Comparison of ENCODE assay signal across 18 cellular contexts in genomic region chr9:18274693-18275092, GRCh38.
DNase-seq lines count a peak whose midpoint lies in the region; ATAC-seq and TF ChIP-seq lines count a peak whose summit lies in the region.
"Had no signal": no experiment of that assay in that cellular context is flagged by ENCODE, and none has a peak within 500 bp of the region (broad histone marks: within the 10 kb centered on the region; RNA-seq: fewer than 3 reads in every experiment).

No MANE protein-coding gene starts in this region.

- intact Hi-C loops in mammary epithelial cell (cut with micrococcal nuclease) (loop anchor here (2.0 kb wide), 1 partner anchor 22 kb away; no protein-coding TSS in a partner anchor), psoas muscle (cut with DNase I) (no loop called here), colonic mucosa (cut with DNase I) (no loop called here)

- no peaks in the 10 kb centered on the region for H3K27me3 ChIP-seq in mammary epithelial cell (ENCODE audit: insufficient read depth, low read length)
- no peaks in the 10 kb centered on the region for H3K27me3 ChIP-seq in psoas muscle (ENCODE audit: insufficient read depth in 3 of 3, low read length in 2 of 3)
- no peaks in the 10 kb centered on the region for H3K27me3 ChIP-seq in colonic mucosa

- H3K36me3 Mint-ChIP-seq in natural killer cell treated with Interleukin-12 subunit alpha and Interleukin-12 subunit beta and Interleukin-15 and Interleukin-18, amount 100 ng/mL, for 72 hours: peaks cover 6% of the 10 kb centered on the region

- peak overlapping the region in 1 of 3 experiments; percentile 18 for H3K4me3 ChIP-seq in mammary epithelial cell (replicated peaks in 1 of 3; ENCODE audit: insufficient read depth in 1 of 3, low read depth in 2 of 3, low read length in 3 of 3)
- no peak overlapping the region for H3K4me3 ChIP-seq in psoas muscle
- H3K4me3 ChIP-seq in colonic mucosa: no peak overlapping the region
- H3K4me3 ChIP-seq: GM12878 had no signal

- DNase-seq in NCI-H2196 (lab: John Stamatoyannopoulos, UW; ENCODE audit: unreplicated experiment) (peak; percentile 23), NCI-H2196 treated with DMSO at 0.1 percent for 48 hours (lab: John Stamatoyannopoulos, UW; ENCODE audit: unreplicated experiment) (no peak), mammary epithelial cell (peak; percentile 56), foreskin melanocyte (peak; percentile 91), stromal cell of bone marrow (ENCODE audit: low read depth) (peak; percentile 36), psoas muscle (no peak), colonic mucosa (no peak)
- no peak for DNase-seq in natural killer cell treated with Interleukin-12 subunit alpha and Interleukin-12 subunit beta and Interleukin-15 and Interleukin-18, amount 100 ng/mL, for 72 hours (ENCODE audit: low spot score)
- DNase-seq: activated CD4-positive, CD25-positive, alpha-beta regulatory T cell treated with anti-CD3 and anti-CD28 coated beads, Interleukin-2, amount 50 U/mL, for 72 hours; activated naive CD4-positive, alpha-beta T cell; CD4-positive, alpha-beta T cell; endodermal cell; Kasumi-1; left cardiac atrium; NCI-H524 treated with DMSO at 0.1 percent for 48 hours; substantia nigra had no signal

- no peaks in the 10 kb centered on the region for H3K27me3 Mint-ChIP-seq in natural killer cell treated with Interleukin-12 subunit alpha and Interleukin-12 subunit beta and Interleukin-15 and Interleukin-18, amount 100 ng/mL, for 72 hours
- H3K27me3 Mint-ChIP-seq: CD4-positive, alpha-beta T cell had no signal

- TF ChIP-seq CTCF in mammary epithelial cell (conservative IDR thresholded peaks at IDR 0.05 in 1 of 2, IDR thresholded peaks at IDR 0.05 in 1 of 2; ENCODE audit: extremely low read depth in 1 of 2, insufficient read depth in 1 of 2, low read depth in 1 of 2, low read length in 2 of 2) (no peak), psoas muscle (IDR thresholded peaks at IDR 0.05) (no peak), colonic mucosa (IDR thresholded peaks at IDR 0.05) (no peak)

- peak overlapping the region; percentile 19 for H2AFZ ChIP-seq in mammary epithelial cell (ENCODE audit: low read depth, low read length)

- CTCF ChIA-PET in mammary epithelial cell (lab: Charles Lee; ENCODE audit: low non-redundant PET): no interaction called here

- H3K27ac Mint-ChIP-seq in natural killer cell treated with Interleukin-12 subunit alpha and Interleukin-12 subunit beta and Interleukin-15 and Interleukin-18, amount 100 ng/mL, for 72 hours: no peak overlapping the region
- H3K27ac Mint-ChIP-seq: CD4-positive, alpha-beta T cell; endodermal cell; T-helper 1 cell treated with Interleukin-12 subunit alpha and Interleukin-12 subunit beta and Interleukin-4 antibody, amounts not matched to agents 30 μg/mL and 1 μg/mL, for 36 hours had no signal

- ATAC-seq in natural killer cell treated with Interleukin-12 subunit alpha and Interleukin-12 subunit beta and Interleukin-15 and Interleukin-18, amount 100 ng/mL, for 72 hours: no peak
- ATAC-seq in psoas muscle: no peak
- ATAC-seq: GM12878, left cardiac atrium had no signal

- no peaks in the 10 kb centered on the region for H3K79me2 ChIP-seq in mammary epithelial cell (ENCODE audit: insufficient read depth, low read length)

- peak overlapping the region; percentile 70 for H3K4me2 ChIP-seq in mammary epithelial cell (ENCODE audit: insufficient read depth, low read depth, low read length)

- no peaks in the 10 kb centered on the region for H3K36me3 ChIP-seq in mammary epithelial cell (ENCODE audit: insufficient read depth, low read length)
- no peaks in the 10 kb centered on the region for H3K36me3 ChIP-seq in psoas muscle (ENCODE audit: insufficient read depth in 1 of 2, low read depth in 1 of 2)
- no peaks in the 10 kb centered on the region for H3K36me3 ChIP-seq in colonic mucosa

- dilution Hi-C loops in mammary epithelial cell (cut with HindIII; ENCODE audit: low sequenced_read_pairs): no loop called here

- H3K9ac ChIP-seq in mammary epithelial cell (ENCODE audit: insufficient read depth, low read length) (peak overlapping the region; percentile 64), colonic mucosa (ENCODE audit: low read depth in 2 of 2, low read length in 2 of 2) (no peak overlapping the region)

- H3K27ac ChIP-seq in mammary epithelial cell (ENCODE audit: insufficient read depth, low read depth, low read length) (peak overlapping the region; percentile 98), psoas muscle (no peak overlapping the region), colonic mucosa (no peak overlapping the region)

- H4K20me1 ChIP-seq in mammary epithelial cell (ENCODE audit: insufficient read depth, low read length): no peaks in the 10 kb centered on the region

- BruUV-seq in mammary epithelial cell (replicated peaks; lab: Mats Ljungman, UMichigan): no TSS peak

- peaks cover 41% of the 10 kb centered on the region for H3K9me3 ChIP-seq in mammary epithelial cell (replicated peaks; ENCODE audit: insufficient read depth, low read length)
- no peaks in the 10 kb centered on the region for H3K9me3 ChIP-seq in psoas muscle
- H3K9me3 ChIP-seq in colonic mucosa: no peaks in the 10 kb centered on the region

- H3K4me1 Mint-ChIP-seq in natural killer cell treated with Interleukin-12 subunit alpha and Interleukin-12 subunit beta and Interleukin-15 and Interleukin-18, amount 100 ng/mL, for 72 hours (ENCODE audit: low read depth in 2 of 2): no peaks in the 10 kb centered on the region
- H3K4me1 Mint-ChIP-seq: endodermal cell had no signal

- H3K4me1 ChIP-seq in mammary epithelial cell (ENCODE audit: insufficient read depth, low read length) (peaks cover 11% of the 10 kb centered on the region), psoas muscle (no peaks in the 10 kb centered on the region), colonic mucosa (no peaks in the 10 kb centered on the region)

- H3K4me3 Mint-ChIP-seq in natural killer cell treated with Interleukin-12 subunit alpha and Interleukin-12 subunit beta and Interleukin-15 and Interleukin-18, amount 100 ng/mL, for 72 hours: no peak overlapping the region
- H3K4me3 Mint-ChIP-seq: CD4-positive, alpha-beta T cell; endodermal cell; T-helper 1 cell treated with Interleukin-12 subunit alpha and Interleukin-12 subunit beta and Interleukin-4 antibody, amounts not matched to agents 30 μg/mL and 1 μg/mL, for 36 hours had no signal

- WGBS in mammary epithelial cell (ENCODE audit: low coverage, missing lambda C conversion rate): 10% methylated on average over 1 of the region's 1 CpG
- 0 to 9% (median 6%) methylated on average over 1 of the region's 1 CpG for WGBS in psoas muscle, 3 donors

- in situ Hi-C loops in mammary epithelial cell (cut with MboI; ENCODE audit: low sequenced_read_pairs in 2 of 2): loop anchor here in 1 of 2 donors (25.0 kb wide), 3 partner anchors 113 to 763 kb away; partner anchors contain the start of genes RRAGA and SAXO1

- peaks cover 9% of the 10 kb centered on the region for H3K9me3 Mint-ChIP-seq in natural killer cell treated with Interleukin-12 subunit alpha and Interleukin-12 subunit beta and Interleukin-15 and Interleukin-18, amount 100 ng/mL, for 72 hours

Comparison
In these comparisons a context has a peak if more than half of its experiments do, and no peak if none do; other contexts are left out.
1. DNase-seq: peak in NCI-H2196 (single experiment), mammary epithelial cell (single experiment), foreskin melanocyte (single experiment) and stromal cell of bone marrow (single experiment); none in NCI-H2196 treated with DMSO at 0.1 percent for 48 hours (single experiment), natural killer cell treated with Interleukin-12 subunit alpha and Interleukin-12 subunit beta and Interleukin-15 and Interleukin-18, amount 100 ng/mL, for 72 hours (single experiment), psoas muscle (0 of 2) and colonic mucosa (single experiment).